In genomic region chr9:136410500-136411287, GRCh38 we compare ENCODE assay signal across 8 cellular contexts. TPM values are rescaled to one million over a fixed set of nuclear protein-coding genes. Genes with fewer than 3 reads are reported as not detected.
DNase-seq lines count a peak whose midpoint lies in the region; ATAC-seq and TF ChIP-seq lines count a peak whose summit lies in the region.

ENTR1 (minus strand) TSS chr9:136410614; CDS start chr9:136410397, 217 bp downstream.
PMPCA (plus strand) TSS chr9:136410658; CDS start chr9:136410669, 11 bp downstream.

- ATAC-seq in DND-41 (ENCODE audit: insufficient read depth, low read depth) = peak; percentile 83
- peak; percentile 92 to 97 for ATAC-seq in natural killer cell treated with Interleukin-12 subunit alpha and Interleukin-12 subunit beta and Interleukin-15 and Interleukin-18, amount 100 ng/mL, for 72 hours

- H3K27me3 ChIP-seq in DND-41 (ENCODE audit: insufficient read depth, low read length, poor library complexity) = no peaks in the 10 kb centered on the region

- H3K4me1 Mint-ChIP-seq in natural killer cell treated with Interleukin-12 subunit alpha and Interleukin-12 subunit beta and Interleukin-15 and Interleukin-18, amount 100 ng/mL, for 72 hours (ENCODE audit: low read depth in 2 of 2) = peaks cover 29 to 30% of the 10 kb centered on the region in 2 donors

- H3K27me3 Mint-ChIP-seq in natural killer cell treated with Interleukin-12 subunit alpha and Interleukin-12 subunit beta and Interleukin-15 and Interleukin-18, amount 100 ng/mL, for 72 hours = no peaks in the 10 kb centered on the region

- H3K9me3 Mint-ChIP-seq in natural killer cell treated with Interleukin-12 subunit alpha and Interleukin-12 subunit beta and Interleukin-15 and Interleukin-18, amount 100 ng/mL, for 72 hours = no peaks in the 10 kb centered on the region

- H3K36me3 ChIP-seq in DND-41 (ENCODE audit: insufficient read depth, low read length) = peaks cover 58% of the 10 kb centered on the region

- H3K27ac ChIP-seq in DND-41 (ENCODE audit: low read length) = peak within 1 kb of the TSS; percentile 72

- DNase-seq in DND-41 (peak; percentile 92), GOT3 (lab: John Stamatoyannopoulos, UW) (peak; percentile 77), LoVo (ENCODE audit: low spot score) (peak; percentile 93), SHP77 treated with DMSO at 0.1 percent for 48 hours (lab: John Stamatoyannopoulos, UW) (peak; percentile 34), fibroblast of the aortic adventitia (ENCODE audit: low read depth) (peak; percentile 82)
- DNase-seq in activated effector memory CD4-positive, alpha-beta T cell treated with Interleukin-2 at 50 U/mL for 16 hours = peak; percentile 91
- DNase-seq in natural killer cell treated with Interleukin-12 subunit alpha and Interleukin-12 subunit beta and Interleukin-15 and Interleukin-18, amount 100 ng/mL, for 72 hours (ENCODE audit: low spot score) = peak; percentile 96
- peak; percentile 84 to 94 (median 91) for DNase-seq in stimulated activated naive CD4-positive, alpha-beta T cell (lab: John Stamatoyannopoulos, UW)

- peaks cover 16% of the 10 kb centered on the region for H3K36me3 Mint-ChIP-seq in natural killer cell treated with Interleukin-12 subunit alpha and Interleukin-12 subunit beta and Interleukin-15 and Interleukin-18, amount 100 ng/mL, for 72 hours

- peak within 1 kb of the TSS; percentile 86 to 91 for H3K27ac Mint-ChIP-seq in natural killer cell treated with Interleukin-12 subunit alpha and Interleukin-12 subunit beta and Interleukin-15 and Interleukin-18, amount 100 ng/mL, for 72 hours

- peak within 1 kb of the TSS; percentile 76 for H2AFZ ChIP-seq in DND-41 (ENCODE audit: low read depth, low read length)

- TF ChIP-seq CTCF in DND-41 (IDR thresholded peaks at IDR 0.05; ENCODE audit: borderline replicate concordance, extremely low read depth, low read length, poor library complexity, severe bottlenecking) (no peak), fibroblast of the aortic adventitia (IDR thresholded peaks at IDR 0.05; ENCODE audit: insufficient read depth, low read length) (no peak)

- H3K9me3 ChIP-seq in DND-41 (ENCODE audit: insufficient read depth, low read length, severe bottlenecking) = no peaks in the 10 kb centered on the region

- peaks cover 38% of the 10 kb centered on the region for H3K4me1 ChIP-seq in DND-41 (ENCODE audit: insufficient read depth, low read length)

- peaks cover 30% of the 10 kb centered on the region for H4K20me1 ChIP-seq in DND-41 (ENCODE audit: insufficient read depth, low read length)

- peak within 1 kb of the TSS; percentile 90 for H3K4me3 Mint-ChIP-seq in natural killer cell treated with Interleukin-12 subunit alpha and Interleukin-12 subunit beta and Interleukin-15 and Interleukin-18, amount 100 ng/mL, for 72 hours

- H3K4me3 ChIP-seq in DND-41 (ENCODE audit: low read depth in 1 of 2, low read length in 2 of 2) (peak within 1 kb of the TSS; percentile 77 to 83), fibroblast of the aortic adventitia (ENCODE audit: low read depth, low read length) (peak within 1 kb of the TSS; percentile 92)

- peaks cover 58% of the 10 kb centered on the region for H3K79me2 ChIP-seq in DND-41 (ENCODE audit: insufficient read depth, low read length)

- peak within 1 kb of the TSS; percentile 85 for H3K9ac ChIP-seq in DND-41 (ENCODE audit: low read depth, low read length)

- H3K4me2 ChIP-seq in DND-41 (ENCODE audit: insufficient read depth, low read length) = peak within 1 kb of the TSS; percentile 95

RNA-seq across cellular contexts. Expression of gene ENTR1, which starts in this region (rescaled TPM):
- 20.5 and 36.3 TPM in 2 replicates for total RNA-seq in fibroblast of the aortic adventitia (ENCODE audit: low replicate concordance)
- 10 to 100 TPM; 24.1 to 86.6 TPM for total RNA-seq in natural killer cell treated with Interleukin-12 subunit alpha and Interleukin-12 subunit beta and Interleukin-15 and Interleukin-18, amount 100 ng/mL, for 72 hours

RNA-seq across cellular contexts. Expression of gene PMPCA, which starts in this region (rescaled TPM):
- total RNA-seq in fibroblast of the aortic adventitia (ENCODE audit: low replicate concordance) = 36.7 and 48.4 TPM in 2 replicates
- total RNA-seq in natural killer cell treated with Interleukin-12 subunit alpha and Interleukin-12 subunit beta and Interleukin-15 and Interleukin-18, amount 100 ng/mL, for 72 hours = 100 to 1,000 TPM in 1 of 2 donors, 10 to 100 TPM in 1; 66.2 to 107 TPM

Comparison
In these comparisons a context has a peak if more than half of its experiments do, and no peak if none do; other contexts are left out.
1. Peak in every context shown above with its lines: DNase-seq, ATAC-seq, H3K4me3 ChIP-seq and H3K27ac ChIP-seq.
2. DNase-seq: peak in every context shown above with its lines; median percentile 96 in natural killer cell treated with Interleukin-12 subunit alpha and Interleukin-12 subunit beta and Interleukin-15 and Interleukin-18, amount 100 ng/mL, for 72 hours; 93 in LoVo; 92 in DND-41; 91 in activated effector memory CD4-positive, alpha-beta T cell treated with Interleukin-2 at 50 U/mL for 16 hours; 91 in stimulated activated naive CD4-positive, alpha-beta T cell; 82 in fibroblast of the aortic adventitia; 77 in GOT3; 34 in SHP77 treated with DMSO at 0.1 percent for 48 hours.